In genomic region chr1:31371121-31371520, GRCh38 we compare ENCODE assay signal across 1 cellular context.
TF ChIP-seq lines count a peak whose summit lies in the region.

No MANE protein-coding gene starts in this region.

TF ChIP-seq in GM23338, 12 proteins besides CTCF, POLR2A, EP300 and RAD21:
- no peak for TF ChIP-seq ZNF331 (CRISPR knock-in tag; IDR thresholded peaks at IDR 0.05; ENCODE audit: low read depth)
